22 cellular contexts compared by ENCODE assay signal in genomic region chr20:2795451-2795850, GRCh38. TPM values are rescaled to one million over a fixed set of nuclear protein-coding genes. Genes with fewer than 3 reads are reported as not detected.
DNase-seq lines count a peak whose midpoint lies in the region; ATAC-seq, FAIRE-seq and TF ChIP-seq lines count a peak whose summit lies in the region.
"Had no signal": no experiment of that assay in that cellular context is flagged by ENCODE, and none has a peak within 500 bp of the region (broad histone marks: within the 10 kb centered on the region; RNA-seq: fewer than 3 reads in every experiment).

No MANE protein-coding gene starts in this region.

- no peak overlapping the region for H3K9ac ChIP-seq in H1 (replicated peaks in 1 of 4; ENCODE audit: extremely low read depth in 1 of 4, low read depth in 3 of 4, low read length in 3 of 4)

- no peak overlapping the region for H3K14ac ChIP-seq in H1 (ENCODE audit: insufficient read length)

- TF ChIP-seq RAD21 in H1 (IDR thresholded peaks at IDR 0.05 in 1 of 2, conservative IDR thresholded peaks at IDR 0.05 in 1 of 2; ENCODE audit: low read depth in 2 of 2, low read length in 2 of 2), result no peak

- H3K36me3 ChIP-seq in H1 (ENCODE audit: control insufficient read depth in 2 of 4, insufficient read depth in 4 of 4, low read length in 3 of 4) (peaks cover 11 to 35% (median 20%) of the 10 kb centered on the region in 4 experiments; a peak in 6 of 8 replicates), HAP-1 (replicated peaks) (peaks cover 33% of the 10 kb centered on the region), pancreas (no peaks in the 10 kb centered on the region)

- H3K23me2 ChIP-seq in H1 (ENCODE audit: low read depth, low read length), result peaks cover 7% of the 10 kb centered on the region; the same call in 1 of the 2 replicates

- DNase-seq in HTR-8/SVneo (ENCODE audit: insufficient read length, low spot score), result no peak
- peak; percentile 72 for DNase-seq in OCI-M1 (lab: John Stamatoyannopoulos, UW)
- no peak for DNase-seq in H1 (ENCODE audit: low read depth in 1 of 2, low spot score in 2 of 2)
- DNase-seq in HAP-1 (ENCODE audit: low spot score in 2 of 2), result no peak
- no peak for DNase-seq in pancreas
- DNase-seq: DMS 273 treated with DMSO at 0.1 percent for 48 hours, GDM1, GOT3, NCI-H1417 treated with DMSO at 0.1 percent for 48 hours, NCI-H187 treated with DMSO at 0.1 percent for 48 hours, NCI-H226, NCI-H524, NCI-H82, PC-3, SIG-M5, T-cell had no signal

- TF ChIP-seq CTCF in H1 (IDR thresholded peaks at IDR 0.05; ENCODE audit: control extremely low read depth in 1 of 3, insufficient read depth in 1 of 3, low read depth in 1 of 3, low read length in 3 of 3) (no peak), pancreas (IDR thresholded peaks at IDR 0.05) (no peak)

- no peak overlapping the region for H3K56ac ChIP-seq in H1 (replicated peaks; ENCODE audit: insufficient read length, low read depth, low read length)

- no peak overlapping the region for H3K4me2 ChIP-seq in H1 (ENCODE audit: insufficient read depth in 1 of 2, low read depth in 2 of 2, low read length in 2 of 2)

- in situ Hi-C loops in HAP-1 (cut with MboI; ENCODE audit: low sequenced_read_pairs), result no loop called here

- H4K20me1 ChIP-seq in H1 (replicated peaks in 1 of 2; ENCODE audit: control insufficient read depth in 1 of 2, insufficient read depth in 2 of 2, low read length in 2 of 2), result peaks cover 0 to 12% of the 10 kb centered on the region in 2 experiments

- H3K23ac ChIP-seq in H1 (ENCODE audit: insufficient read length), result no peak overlapping the region

- no peak overlapping the region for H2BK15ac ChIP-seq in H1 (ENCODE audit: low read length)

- H3K79me2 ChIP-seq in H1 (ENCODE audit: control insufficient read depth in 1 of 2, insufficient read depth in 2 of 2, low read length in 2 of 2), result no peaks in the 10 kb centered on the region

- intact Hi-C loops in pancreas (cut with DNase I), result no loop called here

- H3K9me3 ChIP-seq in H1 (ENCODE audit: insufficient read depth in 2 of 2, low read depth in 1 of 2, low read length in 1 of 2) (no peaks in the 10 kb centered on the region), HAP-1 (no peaks in the 10 kb centered on the region), pancreas (no peaks in the 10 kb centered on the region)

- no peak overlapping the region for H2BK12ac ChIP-seq in H1 (ENCODE audit: low read depth, low read length)

- H3K18ac ChIP-seq in H1 (ENCODE audit: extremely low read depth, low read length), result no peak overlapping the region

- H3K27me3 ChIP-seq in H1 (replicated peaks in 1 of 4; ENCODE audit: control insufficient read depth in 3 of 4, extremely low read depth in 1 of 4, insufficient read depth in 3 of 4, low read length in 3 of 4), result peaks cover 0 to 2% (median 0%) of the 10 kb centered on the region in 4 experiments; a peak in 2 of 7 replicates
- H3K27me3 ChIP-seq in HAP-1 (ENCODE audit: low read depth), result no peaks in the 10 kb centered on the region
- H3K27me3 ChIP-seq in pancreas, result peaks cover 0 to 4% (median 0%) of the 10 kb centered on the region in 4 donors

- no peak overlapping the region for H2BK120ac ChIP-seq in H1 (replicated peaks; ENCODE audit: low read depth, low read length)

- no peak overlapping the region for H2BK5ac ChIP-seq in H1 (ENCODE audit: low read depth, low read length)

- POLR2A ChIA-PET in H1 (lab: Charles Lee; ENCODE audit: partially characterized antibody), result interaction anchor here (1.6 kb wide), 1 partner anchor 9 kb away, joined by 4 read pairs; no protein-coding TSS in a partner anchor

- ATAC-seq in GM18861 (IDR thresholded peaks at IDR 0.05; ENCODE audit: unreplicated experiment) (no peak), pancreas (no peak)
- ATAC-seq: PC-3, SK-N-SH treated with all-trans-retinoic acid at 6 μM for 48 hours, T-cell had no signal

- WGBS in H1 (ENCODE audit: extremely low coverage in 1 of 2, insufficient coverage in 1 of 2, insufficient read length in 1 of 2, insufficient replicate concordance in 2 of 2, low coverage in 1 of 2, low lambda C conversion rate in 2 of 2, missing lambda C conversion rate in 1 of 2), 2 experiments, result 95% methylated on average over 24 of the region's 24 CpGs; no CpG with 5 or more reads in 1 of the 2 experiments
- 72 to 78% methylated on average over 24 of the region's 24 CpGs for WGBS in pancreas, 2 donors

- no peak overlapping the region for H4K5ac ChIP-seq in H1 (ENCODE audit: insufficient read length, low read depth, low read length)

- no peak for TF ChIP-seq POLR2A in H1 (IDR thresholded peaks at IDR 0.05; ENCODE audit: control extremely low read depth in 1 of 2, low read depth in 2 of 2, low read length in 2 of 2)

- FAIRE-seq in HTR-8/SVneo (lab: Jason Lieb, UNC), result peak; percentile 68
- FAIRE-seq in H1 (lab: Jason Lieb, UNC), result no peak
- FAIRE-seq in pancreas (lab: Jason Lieb, UNC), result no peak

- H3K4me3 ChIP-seq in H1 (ENCODE audit: extremely low read depth in 1 of 4, insufficient read depth in 2 of 4, low read depth in 3 of 4, low read length in 4 of 4), result no peak overlapping the region
- no peak overlapping the region for H3K4me3 ChIP-seq in HAP-1
- no peak overlapping the region for H3K4me3 ChIP-seq in pancreas

- no peak overlapping the region for H3K27ac ChIP-seq in H1 (ENCODE audit: low read depth, low read length)
- no peak overlapping the region for H3K27ac ChIP-seq in pancreas
- H3K27ac ChIP-seq: RWPE1 had no signal

- no peak overlapping the region for H2AFZ ChIP-seq in H1 (ENCODE audit: low read length)

- H4K8ac ChIP-seq in H1 (ENCODE audit: extremely low read depth, insufficient read depth, low read length), result no peak overlapping the region

- H2AK5ac ChIP-seq in H1 (ENCODE audit: low read depth, low read length), result no peak overlapping the region

- CTCF ChIA-PET in H1 (lab: Charles Lee; ENCODE audit: partially characterized antibody), result interaction anchor here (1.2 to 2.1 kb wide), 3 partner anchors 24 to 41 kb away, joined by 4 read pairs; no protein-coding TSS in a partner anchor

- no peak overlapping the region for H3K4ac ChIP-seq in H1 (replicated peaks; ENCODE audit: insufficient read length, low read depth, low read length)

- H3K4me1 ChIP-seq in H1 (replicated peaks in 1 of 4; ENCODE audit: control insufficient read depth in 3 of 4, insufficient read depth in 4 of 4, low read length in 3 of 4), result peaks cover 0 to 13% (median 6%) of the 10 kb centered on the region in 4 experiments; a peak in 6 of 7 replicates
- peaks cover 2% of the 10 kb centered on the region; the same call in 1 of the 2 replicates for H3K4me1 ChIP-seq in HAP-1
- H3K4me1 ChIP-seq in pancreas, result no peaks in the 10 kb centered on the region

- no peak overlapping the region for H2BK20ac ChIP-seq in H1 (ENCODE audit: low read length)

- no peak for TF ChIP-seq EP300 in H1 (IDR thresholded peaks at IDR 0.05; ENCODE audit: borderline replicate concordance in 1 of 2, low read depth in 2 of 2, low read length in 2 of 2)

- H4K91ac ChIP-seq in H1 (replicated peaks; ENCODE audit: insufficient read length, low read length), result no peak overlapping the region

- no peaks in the 10 kb centered on the region; the same call in 1 of the 2 replicates for H3K79me1 ChIP-seq in H1 (ENCODE audit: low read depth, low read length)

RNA-seq across cellular contexts. Expression of gene CPXM1, which starts 5.0 kb away (rescaled TPM):
- 28.8 and 31.3 TPM in 2 replicates for total RNA-seq in H1 (2021; fragmentation: NEBNext Ultra II Directional; extraction: Animal tissue kit (Norgen Biotek cat#: 25700))
- polyA plus RNA-seq in H1 (2011; rRNA removed), result 81.9 and 90.9 TPM in 2 replicates
- 59.0 TPM for polyA plus RNA-seq in H1 (2011; cell fraction: cytosol; rRNA removed)
- 231 TPM for polyA plus RNA-seq in H1 (2011; cell fraction: nucleus; rRNA removed)
- polyA plus RNA-seq in H1 (2012, experiment 1 of 2), result 37.0 to 65.6 TPM (median 56.2 TPM) in 4 replicates
- 42.0 TPM for polyA plus RNA-seq in H1 (2012, experiment 2 of 2)
- polyA plus RNA-seq in H1 (2013, experiment 1 of 2), result 45.5 TPM
- polyA plus RNA-seq in H1 (2013, experiment 2 of 2), result 41.6 TPM
- polyA minus RNA-seq in H1 (2011; rRNA and poly(A)+ RNA removed), result 26.2 and 29.4 TPM in 2 replicates
- 18.1 TPM for polyA minus RNA-seq in H1 (2011; cell fraction: cytosol; rRNA and poly(A)+ RNA removed)
- 25.0 TPM for polyA minus RNA-seq in H1 (2011; cell fraction: nucleus; rRNA and poly(A)+ RNA removed)
- 10 to 100 TPM in 1 of 6 donors, 1 to 10 TPM in 2, under 1 TPM in 3; 0.28 to 10.6 (median 2.2) TPM for total RNA-seq in pancreas
- 1 to 10 TPM; 1.1 to 2.9 TPM for polyA plus RNA-seq in pancreas
- total RNA-seq: PC-3 had no signal
- polyA plus RNA-seq: CD14-positive monocyte had no signal

RNA-seq across cellular contexts. Expression of gene C20orf141, which starts 19.3 kb away (rescaled TPM):
- total RNA-seq in H1 (2021; fragmentation: NEBNext Ultra II Directional; extraction: Animal tissue kit (Norgen Biotek cat#: 25700)), result not detected in 2 replicates
- not detected in 2 replicates for polyA plus RNA-seq in H1 (2011; rRNA removed)
- polyA plus RNA-seq in H1 (2011; cell fraction: cytosol; rRNA removed), result not detected
- polyA plus RNA-seq in H1 (2011; cell fraction: nucleus; rRNA removed), result not detected
- polyA plus RNA-seq in H1 (2012, experiment 1 of 2), result not detected in 4 replicates
- not detected for polyA plus RNA-seq in H1 (2012, experiment 2 of 2)
- polyA plus RNA-seq in H1 (2013, experiment 1 of 2), result not detected
- polyA plus RNA-seq in H1 (2013, experiment 2 of 2), result not detected
- not detected in 2 replicates for polyA minus RNA-seq in H1 (2011; rRNA and poly(A)+ RNA removed)
- not detected for polyA minus RNA-seq in H1 (2011; cell fraction: cytosol; rRNA and poly(A)+ RNA removed)
- not detected for polyA minus RNA-seq in H1 (2011; cell fraction: nucleus; rRNA and poly(A)+ RNA removed)
- not detected for total RNA-seq in pancreas
- under 1 TPM in 1 of 2 donors, not detected in 1; 0.19 TPM for polyA plus RNA-seq in pancreas
- total RNA-seq: Daoy, M059J, PC-3, T-cell had no signal
- polyA plus RNA-seq: CD14-positive monocyte had no signal

RNA-seq across cellular contexts. Expression of gene TMEM239, which starts 20.7 kb away (rescaled TPM):
- total RNA-seq in H1 (2021; fragmentation: NEBNext Ultra II Directional; extraction: Animal tissue kit (Norgen Biotek cat#: 25700)), result not detected in 2 replicates
- polyA plus RNA-seq in H1 (2011; rRNA removed), result not detected in 2 replicates
- not detected for polyA plus RNA-seq in H1 (2011; cell fraction: cytosol; rRNA removed)
- not detected for polyA plus RNA-seq in H1 (2011; cell fraction: nucleus; rRNA removed)
- polyA plus RNA-seq in H1 (2012, experiment 1 of 2), result not detected in 4 replicates
- polyA plus RNA-seq in H1 (2012, experiment 2 of 2), result not detected
- not detected for polyA plus RNA-seq in H1 (2013, experiment 1 of 2)
- not detected for polyA plus RNA-seq in H1 (2013, experiment 2 of 2)
- polyA minus RNA-seq in H1 (2011; rRNA and poly(A)+ RNA removed), result not detected in 2 replicates
- not detected for polyA minus RNA-seq in H1 (2011; cell fraction: cytosol; rRNA and poly(A)+ RNA removed)
- not detected for polyA minus RNA-seq in H1 (2011; cell fraction: nucleus; rRNA and poly(A)+ RNA removed)
- total RNA-seq in pancreas, result not detected
- not detected for polyA plus RNA-seq in pancreas
- total RNA-seq: Daoy, M059J, T-cell had no signal
- polyA plus RNA-seq: CD14-positive monocyte had no signal

RNA-seq across cellular contexts. Expression of gene PCED1A, which starts 45.0 kb away (rescaled TPM):
- 13.4 and 14.6 TPM in 2 replicates for total RNA-seq in H1 (2021; fragmentation: NEBNext Ultra II Directional; extraction: Animal tissue kit (Norgen Biotek cat#: 25700))
- polyA plus RNA-seq in H1 (2011; rRNA removed), result 18.9 and 30.8 TPM in 2 replicates
- polyA plus RNA-seq in H1 (2011; cell fraction: cytosol; rRNA removed), result 21.9 TPM
- polyA plus RNA-seq in H1 (2011; cell fraction: nucleus; rRNA removed), result 97.9 TPM
- 11.9 to 22.8 TPM (median 19.8 TPM) in 4 replicates for polyA plus RNA-seq in H1 (2012, experiment 1 of 2)
- 11.9 TPM for polyA plus RNA-seq in H1 (2012, experiment 2 of 2)
- 21.5 TPM for polyA plus RNA-seq in H1 (2013, experiment 1 of 2)
- 21.1 TPM for polyA plus RNA-seq in H1 (2013, experiment 2 of 2)
- polyA minus RNA-seq in H1 (2011; rRNA and poly(A)+ RNA removed), result 2.6 and 3.8 TPM in 2 replicates
- polyA minus RNA-seq in H1 (2011; cell fraction: cytosol; rRNA and poly(A)+ RNA removed), result 7.5 TPM
- polyA minus RNA-seq in H1 (2011; cell fraction: nucleus; rRNA and poly(A)+ RNA removed), result 9.9 TPM
- 10 to 100 TPM; 12.1 to 30.9 (median 13.5) TPM for total RNA-seq in pancreas
- polyA plus RNA-seq in pancreas, result 100 to 1,000 TPM; 104 to 110 TPM

RNA-seq across cellular contexts. Expression of gene VPS16, which starts 45.1 kb away (rescaled TPM):
- 22.6 and 25.9 TPM in 2 replicates for total RNA-seq in H1 (2021; fragmentation: NEBNext Ultra II Directional; extraction: Animal tissue kit (Norgen Biotek cat#: 25700))
- polyA plus RNA-seq in H1 (2011; rRNA removed), result 23.8 and 26.8 TPM in 2 replicates
- polyA plus RNA-seq in H1 (2011; cell fraction: cytosol; rRNA removed), result 27.6 TPM
- polyA plus RNA-seq in H1 (2011; cell fraction: nucleus; rRNA removed), result 100 TPM
- polyA plus RNA-seq in H1 (2012, experiment 1 of 2), result 23.2 to 34.5 TPM (median 32.4 TPM) in 4 replicates
- polyA plus RNA-seq in H1 (2012, experiment 2 of 2), result 16.8 TPM
- 13.7 TPM for polyA plus RNA-seq in H1 (2013, experiment 1 of 2)
- polyA plus RNA-seq in H1 (2013, experiment 2 of 2), result 12.5 TPM
- 25.5 and 26.0 TPM in 2 replicates for polyA minus RNA-seq in H1 (2011; rRNA and poly(A)+ RNA removed)
- 16.0 TPM for polyA minus RNA-seq in H1 (2011; cell fraction: cytosol; rRNA and poly(A)+ RNA removed)
- 23.4 TPM for polyA minus RNA-seq in H1 (2011; cell fraction: nucleus; rRNA and poly(A)+ RNA removed)
- 10 to 100 TPM; 19.2 to 30.3 (median 21.0) TPM for total RNA-seq in pancreas
- polyA plus RNA-seq in pancreas, result 10 to 100 TPM; 69.3 to 93.4 TPM
